In the genomic region with DNA sequence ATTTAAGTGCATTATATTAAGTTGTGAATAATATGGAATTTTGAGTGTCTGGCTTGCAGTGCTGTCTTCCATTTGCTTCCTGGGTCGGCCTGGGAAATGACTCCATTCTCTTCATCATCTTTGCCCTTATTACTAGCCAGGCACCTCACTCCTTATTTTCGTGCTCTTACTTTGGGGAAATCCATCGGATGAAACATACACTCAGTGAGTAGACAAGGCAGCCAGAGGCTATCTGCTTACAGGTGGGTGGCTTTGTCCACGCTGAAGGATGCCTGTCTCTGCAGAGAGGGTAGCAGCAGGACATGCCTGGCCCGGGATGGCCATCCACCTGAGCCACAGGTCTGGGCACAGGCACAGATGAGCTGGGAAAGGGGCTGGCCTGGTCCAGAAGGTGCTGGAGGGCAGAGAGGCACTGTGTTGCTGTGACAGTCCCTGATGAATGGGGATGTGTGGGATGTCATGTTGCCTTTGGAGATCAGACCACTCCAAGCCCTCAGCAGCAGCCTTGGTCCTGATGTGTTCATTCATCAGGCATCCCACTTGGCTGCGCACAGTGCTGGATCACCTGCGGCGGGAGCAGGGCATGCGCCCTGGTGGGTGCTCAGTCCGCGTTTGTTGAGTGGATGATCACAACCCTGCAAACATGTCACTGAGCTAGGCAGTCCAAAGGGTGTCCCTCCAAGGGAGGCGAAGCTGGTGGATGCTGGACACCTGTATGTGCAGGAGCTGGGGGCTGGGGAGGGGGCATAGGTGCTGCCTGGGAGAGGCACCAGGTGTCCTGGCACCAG, we compare ENCODE assay signal across 14 cellular contexts.
"Had no signal": no experiment of that assay in that cellular context is flagged by ENCODE, and none has a peak within 500 bp of the region (broad histone marks: within the 10 kb centered on the region; RNA-seq: fewer than 3 reads in every experiment).

No MANE protein-coding gene starts in this region.

- DNase-seq: activated naive CD4-positive, alpha-beta T cell treated with anti-CD3 and anti-CD28 coated beads for 36 hours; esophagus squamous epithelium; foreskin fibroblast; glutamatergic neuron; left lung; mesenchymal stem cell; psoas muscle; stimulated activated naive CD4-positive, alpha-beta T cell treated with Interleukin-2 at 50 U/mL for 16 hours had no signal

- H3K27me3 Mint-ChIP-seq: activated CD4-positive, alpha-beta memory T cell treated with anti-CD3 and anti-CD28 coated beads for 36 hours; activated T-helper 17 cell treated with anti-CD3 and anti-CD28 coated beads, Interleukin-2, amount 50 U/mL, for 72 hours had no signal

- H3K4me3 ChIP-seq: esophagus squamous epithelium, left lung, psoas muscle, sigmoid colon, suprapubic skin had no signal

- H3K9me3 Mint-ChIP-seq: activated CD4-positive, alpha-beta memory T cell treated with anti-CD3 and anti-CD28 coated beads for 36 hours; activated naive CD4-positive, alpha-beta T cell treated with anti-CD3 and anti-CD28 coated beads for 36 hours; activated T-helper 17 cell treated with anti-CD3 and anti-CD28 coated beads, Interleukin-2, amount 50 U/mL, for 72 hours; natural killer cell treated with Interleukin-12 subunit alpha and Interleukin-12 subunit beta and Interleukin-15 and Interleukin-18, amount 100 ng/mL, for 72 hours; type B pancreatic cell had no signal

- H3K9me3 ChIP-seq: esophagus squamous epithelium, psoas muscle, sigmoid colon, suprapubic skin had no signal

- H3K27me3 ChIP-seq: esophagus squamous epithelium, left lung, sigmoid colon, suprapubic skin had no signal

- H3K4me3 Mint-ChIP-seq: activated CD4-positive, alpha-beta memory T cell treated with anti-CD3 and anti-CD28 coated beads for 36 hours; activated naive CD4-positive, alpha-beta T cell treated with anti-CD3 and anti-CD28 coated beads for 36 hours; natural killer cell treated with Interleukin-12 subunit alpha and Interleukin-12 subunit beta and Interleukin-15 and Interleukin-18, amount 100 ng/mL, for 72 hours; type B pancreatic cell had no signal

- H3K27ac ChIP-seq: esophagus squamous epithelium, left lung, psoas muscle, sigmoid colon, suprapubic skin had no signal

- H3K36me3 ChIP-seq: esophagus squamous epithelium, left lung, sigmoid colon, suprapubic skin had no signal

- H3K36me3 Mint-ChIP-seq: natural killer cell treated with Interleukin-12 subunit alpha and Interleukin-12 subunit beta and Interleukin-15 and Interleukin-18, amount 100 ng/mL, for 72 hours; type B pancreatic cell had no signal

- H3K27ac Mint-ChIP-seq: activated CD4-positive, alpha-beta memory T cell treated with anti-CD3 and anti-CD28 coated beads for 36 hours; activated naive CD4-positive, alpha-beta T cell treated with anti-CD3 and anti-CD28 coated beads for 36 hours; activated T-helper 17 cell treated with anti-CD3 and anti-CD28 coated beads, Interleukin-2, amount 50 U/mL, for 72 hours; natural killer cell treated with Interleukin-12 subunit alpha and Interleukin-12 subunit beta and Interleukin-15 and Interleukin-18, amount 100 ng/mL, for 72 hours; type B pancreatic cell had no signal
